Comparison of ENCODE assay signal across 31 cellular contexts in genomic region chr20:32488066-32488838, GRCh38.
DNase-seq lines count a peak whose midpoint lies in the region; ATAC-seq and TF ChIP-seq lines count a peak whose summit lies in the region.
"Had no signal": no experiment of that assay in that cellular context is flagged by ENCODE, and none has a peak within 500 bp of the region (broad histone marks: within the 10 kb centered on the region; RNA-seq: fewer than 3 reads in every experiment).

No MANE protein-coding gene starts in this region.

- H3K4me2 ChIP-seq in DND-41 (ENCODE audit: insufficient read depth, low read length): no peak overlapping the region
- H3K4me2 ChIP-seq: hepatocyte, PC-9 had no signal

- no peak for DNase-seq in activated CD4-positive, alpha-beta memory T cell treated with anti-CD3 and anti-CD28 coated beads for 36 hours
- no peak for DNase-seq in activated CD4-positive, alpha-beta memory T cell treated with anti-CD3 and anti-CD28 coated beads, Interleukin-2, amount 10 ng/mL, durations not matched to agents 7 days and 5 days
- DNase-seq in DND-41 (no peak), sigmoid colon (peak; percentile 14), HCEC 1CT (no peak), left ventricle myocardium inferior (no peak)
- DNase-seq in effector memory CD8-positive, alpha-beta T cell: no peak
- DNase-seq in stimulated activated CD4-positive, alpha-beta T cell treated with anti-CD3 and anti-CD28 coated beads, Interleukin-1b, Interleukin-23, amount 100 ng/mL, for 48 hours: no peak
- DNase-seq: activated CD4-positive, alpha-beta T cell treated with anti-CD3 and anti-CD28 coated beads for 4 hours; activated CD8-positive, alpha-beta memory T cell treated with anti-CD3 and anti-CD28 coated beads for 24 hours; activated naive CD4-positive, alpha-beta T cell treated with anti-CD3 and anti-CD28 coated beads, Interleukin-2, amount 10 ng/mL, durations not matched to agents 7 days and 5 days; activated T-cell treated with anti-CD3 and anti-CD28 coated beads, Interleukin-2, amount 50 U/mL, for 48 hours; anterior cingulate cortex; DMS 273 treated with DMSO at 0.1 percent for 48 hours; EL; gastrocnemius medialis; Karpas-422; NCI-H1417 treated with DMSO at 0.1 percent for 48 hours; NCI-H2081; NCI-H524 treated with DMSO at 0.1 percent for 48 hours; NK-92 treated with Interleukin-12 subunit alpha and Interleukin-12 subunit beta, amount 100 ng/mL, for 24 hours; PC-9; retina; SHP77; small intestine; stimulated activated naive CD4-positive, alpha-beta T cell treated with Interleukin-2 at 50 U/mL for 16 hours; T-helper 9 cell had no signal

- ATAC-seq in DND-41 (ENCODE audit: insufficient read depth, low read depth): no peak
- no peak for ATAC-seq in effector memory CD8-positive, alpha-beta T cell (replicated peaks)
- ATAC-seq: gastrocnemius medialis, pancreas had no signal

- intact Hi-C loops in activated CD4-positive, alpha-beta memory T cell treated with anti-CD3 and anti-CD28 coated beads for 36 hours (cut with micrococcal nuclease): loop anchor here (5.0 to 10.0 kb wide), 2 partner anchors 131 to 203 kb away; partner anchors contain the start of gene ASXL1
- intact Hi-C loops in sigmoid colon (cut with DNase I) (no loop called here), left ventricle myocardium inferior (cut with micrococcal nuclease) (loop anchor here (10.0 kb wide), 1 partner anchor 123 kb away; no protein-coding TSS in a partner anchor)

- 0 out of 2 replicates have a peak overlapping the region, but pooled peaks have one; percentile 5 for H3K27ac ChIP-seq in DND-41 (ENCODE audit: low read length)
- no peak overlapping the region for H3K27ac ChIP-seq in sigmoid colon
- H3K27ac ChIP-seq in left ventricle myocardium inferior (replicated peaks): no peak overlapping the region
- H3K27ac ChIP-seq: breast epithelium, gastrocnemius medialis, hepatocyte, pancreas, PC-9, VCaP had no signal

- TF ChIP-seq POLR2A in sigmoid colon (IDR thresholded peaks at IDR 0.05): no peak

- no peak overlapping the region for H3K9ac ChIP-seq in DND-41 (ENCODE audit: low read depth, low read length)

- no peaks in the 10 kb centered on the region for H3K9me3 ChIP-seq in DND-41 (ENCODE audit: insufficient read depth, low read length, severe bottlenecking)
- no peaks in the 10 kb centered on the region for H3K9me3 ChIP-seq in sigmoid colon
- no peaks in the 10 kb centered on the region for H3K9me3 ChIP-seq in left ventricle myocardium inferior (replicated peaks)
- H3K9me3 ChIP-seq: breast epithelium, gastrocnemius medialis, pancreas had no signal

- H3K4me3 Mint-ChIP-seq in activated CD4-positive, alpha-beta memory T cell treated with anti-CD3 and anti-CD28 coated beads for 36 hours: no peak overlapping the region
- no peak overlapping the region for H3K4me3 Mint-ChIP-seq in activated CD4-positive, alpha-beta memory T cell treated with anti-CD3 and anti-CD28 coated beads, Interleukin-2, amount 10 ng/mL, durations not matched to agents 7 days and 5 days
- H3K4me3 Mint-ChIP-seq in effector memory CD8-positive, alpha-beta T cell: no peak overlapping the region
- H3K4me3 Mint-ChIP-seq: activated naive CD4-positive, alpha-beta T cell treated with anti-CD3 and anti-CD28 coated beads, Interleukin-2, amount 10 ng/mL, durations not matched to agents 7 days and 5 days had no signal

- peak overlapping the region; percentile 59 for H3K27ac Mint-ChIP-seq in activated CD4-positive, alpha-beta memory T cell treated with anti-CD3 and anti-CD28 coated beads for 36 hours
- no peak overlapping the region for H3K27ac Mint-ChIP-seq in activated CD4-positive, alpha-beta memory T cell treated with anti-CD3 and anti-CD28 coated beads, Interleukin-2, amount 10 ng/mL, durations not matched to agents 7 days and 5 days
- H3K27ac Mint-ChIP-seq in effector memory CD8-positive, alpha-beta T cell: peak overlapping the region; percentile 55 to 78
- H3K27ac Mint-ChIP-seq: activated naive CD4-positive, alpha-beta T cell treated with anti-CD3 and anti-CD28 coated beads, Interleukin-2, amount 10 ng/mL, durations not matched to agents 7 days and 5 days had no signal

- CTCF ChIA-PET in activated CD4-positive, alpha-beta memory T cell treated with anti-CD3 and anti-CD28 coated beads for 36 hours (lab: Charles Lee): interaction anchor here (1.2 kb wide), 1 partner anchor 9 kb away, joined by 3 read pairs; no protein-coding TSS in a partner anchor
- CTCF ChIA-PET in activated CD4-positive, alpha-beta memory T cell treated with anti-CD3 and anti-CD28 coated beads, Interleukin-2, amount 10 ng/mL, durations not matched to agents 7 days and 5 days (lab: Charles Lee): no interaction called here

- no peak for TF ChIP-seq CTCF in DND-41 (IDR thresholded peaks at IDR 0.05; ENCODE audit: borderline replicate concordance, extremely low read depth, low read length, poor library complexity, severe bottlenecking)
- TF ChIP-seq CTCF in sigmoid colon (IDR thresholded peaks at IDR 0.05): no peak
- TF ChIP-seq CTCF in left ventricle myocardium inferior (IDR thresholded peaks at IDR 0.05; ENCODE audit: borderline replicate concordance): no peak

- no peaks in the 10 kb centered on the region for H4K20me1 ChIP-seq in DND-41 (ENCODE audit: insufficient read depth, low read length)

- H3K4me3 ChIP-seq in DND-41 (ENCODE audit: low read depth in 1 of 2, low read length in 2 of 2) (no peak overlapping the region), sigmoid colon (no peak overlapping the region), left ventricle myocardium inferior (no peak overlapping the region)
- H3K4me3 ChIP-seq: breast epithelium, gastrocnemius medialis, hepatocyte, pancreas, PC-9 had no signal

- H3K79me2 ChIP-seq in DND-41 (ENCODE audit: insufficient read depth, low read length): peaks cover 11% of the 10 kb centered on the region

- H3K36me3 ChIP-seq in DND-41 (ENCODE audit: insufficient read depth, low read length) (peaks cover 19% of the 10 kb centered on the region), sigmoid colon (no peaks in the 10 kb centered on the region), left ventricle myocardium inferior (no peaks in the 10 kb centered on the region)
- H3K36me3 ChIP-seq: breast epithelium, gastrocnemius medialis, pancreas had no signal

- POLR2A ChIA-PET in activated CD4-positive, alpha-beta memory T cell treated with anti-CD3 and anti-CD28 coated beads for 36 hours (lab: Charles Lee): no interaction called here
- POLR2A ChIA-PET in activated CD4-positive, alpha-beta memory T cell treated with anti-CD3 and anti-CD28 coated beads, Interleukin-2, amount 10 ng/mL, durations not matched to agents 7 days and 5 days (lab: Charles Lee): no interaction called here

- peaks cover 7% of the 10 kb centered on the region for H3K9me3 Mint-ChIP-seq in activated CD4-positive, alpha-beta memory T cell treated with anti-CD3 and anti-CD28 coated beads for 36 hours
- H3K9me3 Mint-ChIP-seq in activated CD4-positive, alpha-beta memory T cell treated with anti-CD3 and anti-CD28 coated beads, Interleukin-2, amount 10 ng/mL, durations not matched to agents 7 days and 5 days: no peaks in the 10 kb centered on the region
- no peaks in the 10 kb centered on the region for H3K9me3 Mint-ChIP-seq in effector memory CD8-positive, alpha-beta T cell
- H3K9me3 Mint-ChIP-seq: activated naive CD4-positive, alpha-beta T cell treated with anti-CD3 and anti-CD28 coated beads, Interleukin-2, amount 10 ng/mL, durations not matched to agents 7 days and 5 days had no signal

- H3K27me3 ChIP-seq in DND-41 (ENCODE audit: insufficient read depth, low read length, poor library complexity) (no peaks in the 10 kb centered on the region), sigmoid colon (no peaks in the 10 kb centered on the region), left ventricle myocardium inferior (ENCODE audit: low read depth) (no peaks in the 10 kb centered on the region)
- H3K27me3 ChIP-seq: breast epithelium, gastrocnemius medialis, hepatocyte, pancreas had no signal

- H3K27me3 Mint-ChIP-seq in activated CD4-positive, alpha-beta memory T cell treated with anti-CD3 and anti-CD28 coated beads for 36 hours: no peaks in the 10 kb centered on the region
- no peaks in the 10 kb centered on the region for H3K27me3 Mint-ChIP-seq in activated CD4-positive, alpha-beta memory T cell treated with anti-CD3 and anti-CD28 coated beads, Interleukin-2, amount 10 ng/mL, durations not matched to agents 7 days and 5 days
- H3K27me3 Mint-ChIP-seq in effector memory CD8-positive, alpha-beta T cell: no peaks in the 10 kb centered on the region

- no peak for TF ChIP-seq EP300 in sigmoid colon (IDR thresholded peaks at IDR 0.05)

- H3K4me1 Mint-ChIP-seq in activated CD4-positive, alpha-beta memory T cell treated with anti-CD3 and anti-CD28 coated beads for 36 hours (ENCODE audit: low read depth): peaks cover 16% of the 10 kb centered on the region
- peaks cover 16% of the 10 kb centered on the region for H3K4me1 Mint-ChIP-seq in activated CD4-positive, alpha-beta memory T cell treated with anti-CD3 and anti-CD28 coated beads, Interleukin-2, amount 10 ng/mL, durations not matched to agents 7 days and 5 days
- peaks cover 41 to 42% of the 10 kb centered on the region in 2 donors for H3K4me1 Mint-ChIP-seq in effector memory CD8-positive, alpha-beta T cell (ENCODE audit: low read depth in 2 of 2)

- H2AFZ ChIP-seq in DND-41 (ENCODE audit: low read depth, low read length): no peak overlapping the region
- H2AFZ ChIP-seq: hepatocyte, PC-9 had no signal

- peaks cover 5% of the 10 kb centered on the region for H3K36me3 Mint-ChIP-seq in activated CD4-positive, alpha-beta memory T cell treated with anti-CD3 and anti-CD28 coated beads for 36 hours
- no peaks in the 10 kb centered on the region for H3K36me3 Mint-ChIP-seq in activated CD4-positive, alpha-beta memory T cell treated with anti-CD3 and anti-CD28 coated beads, Interleukin-2, amount 10 ng/mL, durations not matched to agents 7 days and 5 days (ENCODE audit: low read depth)
- H3K36me3 Mint-ChIP-seq in effector memory CD8-positive, alpha-beta T cell (ENCODE audit: insufficient read depth): peaks cover 30% of the 10 kb centered on the region

- WGBS in sigmoid colon, 2 donors: 97% methylated on average over 7 of the region's 7 CpGs

- H3K4me1 ChIP-seq in DND-41 (ENCODE audit: insufficient read depth, low read length) (peaks cover 22% of the 10 kb centered on the region), sigmoid colon (peaks cover 0 to 15% (median 5%) of the 10 kb centered on the region in 4 donors), left ventricle myocardium inferior (peaks cover 18% of the 10 kb centered on the region)
- H3K4me1 ChIP-seq: breast epithelium, pancreas had no signal
